Comparison of ENCODE assay signal across 24 cellular contexts in the genomic region with DNA sequence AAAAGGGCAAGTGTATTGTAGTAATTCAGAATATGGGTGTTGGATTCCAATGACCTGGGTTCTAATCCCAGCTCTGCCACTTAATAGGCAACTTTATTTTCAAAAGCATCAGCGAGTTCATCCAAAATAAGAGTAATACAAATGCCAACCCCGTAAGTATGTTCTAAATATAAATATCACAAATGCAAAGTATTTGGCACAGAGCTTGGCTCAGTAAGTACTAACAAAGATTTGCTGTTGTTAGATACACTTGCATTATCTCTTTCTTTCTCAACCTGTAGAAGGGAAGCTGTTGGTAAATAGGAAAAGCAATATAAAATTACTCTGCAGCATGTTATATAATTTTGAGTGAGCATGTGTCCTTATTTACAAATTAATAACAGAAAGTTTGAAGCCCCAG.
A peak's percentile ranks its signal among the peaks of the same experiment; 100 is the strongest.
DNase-seq lines count a peak whose midpoint lies in the region; ATAC-seq and TF ChIP-seq lines count a peak whose summit lies in the region.
"Had no signal": no experiment of that assay in that cellular context is flagged by ENCODE, and none has a peak within 500 bp of the region (broad histone marks: within the 10 kb centered on the region; RNA-seq: fewer than 3 reads in every experiment).

No MANE protein-coding gene starts in this region.

- intact Hi-C loops in Right ventricle myocardium inferior (cut with DNase I) (no loop called here), right cardiac atrium (cut with DNase I) (no loop called here), heart left ventricle (cut with DNase I) (no loop called here), cardiac septum (cut with DNase I) (no loop called here), A673 (cut with micrococcal nuclease; ENCODE audit: unreplicated experiment) (loop anchor here (5.0 to 10.0 kb wide), 2 partner anchors 967 to 1219 kb away; no protein-coding TSS in a partner anchor)

- H3K27me3 ChIP-seq in right cardiac atrium (ENCODE audit: control insufficient read depth, insufficient read depth): no peaks in the 10 kb centered on the region
- no peaks in the 10 kb centered on the region for H3K27me3 ChIP-seq in heart left ventricle
- no peaks in the 10 kb centered on the region for H3K27me3 ChIP-seq in A673 (replicated peaks; ENCODE audit: insufficient read depth, low read depth, low read length, poor library complexity)
- H3K27me3 ChIP-seq: BE2C, BLaER1 had no signal

- H3K4me3 ChIP-seq in right cardiac atrium (ENCODE audit: low read length): no peak overlapping the region
- H3K4me3 ChIP-seq in heart left ventricle: no peak overlapping the region
- H3K4me3 ChIP-seq in A673 (ENCODE audit: low read depth, low read length, poor library complexity, severe bottlenecking): no peak overlapping the region
- H3K4me3 ChIP-seq: A549, BLaER1, GM12878 had no signal

- CTCF ChIA-PET in A673 (lab: Charles Lee): no interaction called here

- H3K4me1 ChIP-seq in right cardiac atrium (ENCODE audit: control insufficient read depth, insufficient read depth, low read length): no peaks in the 10 kb centered on the region
- no peaks in the 10 kb centered on the region for H3K4me1 ChIP-seq in heart left ventricle
- no peaks in the 10 kb centered on the region for H3K4me1 ChIP-seq in A673 (ENCODE audit: insufficient read depth, low read length, poor library complexity, severe bottlenecking)
- H3K4me1 ChIP-seq: A549, BE2C, BLaER1 had no signal

- TF ChIP-seq CTCF in heart left ventricle (IDR thresholded peaks at IDR 0.05): no peak
- TF ChIP-seq CTCF in A673 (conservative IDR thresholded peaks at IDR 0.05; ENCODE audit: low read depth, low read length): no peak

- ATAC-seq in Right ventricle myocardium inferior: peak; percentile 52
- no peak for ATAC-seq in right cardiac atrium
- peak in 3 of 4 donors; percentile 28 to 50 (median 31) for ATAC-seq in heart left ventricle
- ATAC-seq: A549, GM12878 had no signal

- no peak overlapping the region for H3K27ac ChIP-seq in right cardiac atrium (ENCODE audit: low read length)
- H3K27ac ChIP-seq in heart left ventricle: no peak overlapping the region
- H3K27ac ChIP-seq in A673 (ENCODE audit: low read depth, low read length, poor library complexity, severe bottlenecking): peak overlapping the region; percentile 33
- H3K27ac ChIP-seq: 22Rv1, A549, BLaER1 had no signal

- TF ChIP-seq POLR2A in heart left ventricle (IDR thresholded peaks at IDR 0.05): no peak

- WGBS in right cardiac atrium: 71% methylated on average over 2 of the region's 2 CpGs
- WGBS in heart left ventricle, 4 donors: 49 to 63% (median 53%) methylated on average over 2 of the region's 2 CpGs

- no peak for DNase-seq in Right ventricle myocardium inferior (ENCODE audit: missing footprints)
- no peak for DNase-seq in right cardiac atrium
- DNase-seq in heart left ventricle: no peak
- no peak for DNase-seq in cardiac septum (ENCODE audit: low spot score)
- no peak for DNase-seq in A673 (ENCODE audit: low spot score)
- no peak for DNase-seq in activated CD4-positive, alpha-beta T cell treated with anti-CD3 and anti-CD28 coated beads, Interleukin-2, amount 50 U/mL, for 1 hour
- DNase-seq: ACHN; BE2C; C1 segment of cervical spinal cord; CD4-positive, alpha-beta memory T cell; CD4-positive, CD25-positive, alpha-beta regulatory T cell; CD8-positive, alpha-beta memory T cell; COR-L47; DMS 273 treated with DMSO at 0.1 percent for 48 hours; DMS153; DMS53; DMS79; DND-41; EL; GDM1 had no signal

- H3K9me3 ChIP-seq in right cardiac atrium (ENCODE audit: control insufficient read depth, low read length): no peaks in the 10 kb centered on the region
- H3K9me3 ChIP-seq in heart left ventricle: no peaks in the 10 kb centered on the region
- H3K9me3 ChIP-seq in A673 (ENCODE audit: low read depth, low read length, poor library complexity, severe bottlenecking): no peaks in the 10 kb centered on the region
- H3K9me3 ChIP-seq: A549, BE2C, BLaER1 had no signal

- H3K36me3 ChIP-seq in heart left ventricle (no peaks in the 10 kb centered on the region), A673 (ENCODE audit: insufficient read depth, low read length, poor library complexity, severe bottlenecking) (no peaks in the 10 kb centered on the region)
- H3K36me3 ChIP-seq: BE2C, BLaER1 had no signal

- no TSS peak for BruUV-seq in A673 (replicated peaks; lab: Mats Ljungman, UMichigan)

- POLR2A ChIA-PET in A673 (lab: Charles Lee; ENCODE audit: low non-redundant PET): no interaction called here

Comparison
In these comparisons a context has a peak if more than half of its experiments do, and no peak if none do; other contexts are left out.
1. ATAC-seq: peak in Right ventricle myocardium inferior (single experiment) and heart left ventricle (3 of 4); none in right cardiac atrium (0 of 2).